ENCODE assay signal across 31 cellular contexts in genomic region chr6:12189150-12189549, GRCh38.
"Had no signal": no experiment of that assay in that cellular context is flagged by ENCODE, and none has a peak within 500 bp of the region (broad histone marks: within the 10 kb centered on the region; RNA-seq: fewer than 3 reads in every experiment).

No MANE protein-coding gene starts in this region.

- H3K36me3 Mint-ChIP-seq: activated CD4-positive, alpha-beta memory T cell treated with anti-CD3 and anti-CD28 coated beads for 36 hours; activated CD8-positive, alpha-beta memory T cell treated with anti-CD3 and anti-CD28 coated beads, Interleukin-2, amount 10 ng/mL, durations not matched to agents 7 days and 5 days; activated naive CD4-positive, alpha-beta T cell treated with anti-CD3 and anti-CD28 coated beads, Interleukin-2, amount 10 ng/mL, durations not matched to agents 7 days and 5 days; activated naive CD4-positive, alpha-beta T cell treated with anti-CD3 and anti-CD28 coated beads, Interleukin-2, amount 50 U/mL, for 72 hours; activated naive CD8-positive, alpha-beta T cell treated with anti-CD3 and anti-CD28 coated beads, Interleukin-2, amount 10 ng/mL, durations not matched to agents 7 days and 5 days; brain had no signal

- H3K4me3 Mint-ChIP-seq: activated CD4-positive, alpha-beta memory T cell treated with anti-CD3 and anti-CD28 coated beads for 36 hours; activated CD4-positive, alpha-beta T cell treated with anti-CD3 and anti-CD28 coated beads for 36 hours; activated CD4-positive, alpha-beta T cell treated with anti-CD3 and anti-CD28 coated beads, Interleukin-2, amount 10 ng/mL, durations not matched to agents 24 days and 14 days; activated CD8-positive, alpha-beta memory T cell treated with anti-CD3 and anti-CD28 coated beads, Interleukin-2, amount 10 ng/mL, durations not matched to agents 7 days and 5 days; activated CD8-positive, alpha-beta T cell treated with anti-CD3 and anti-CD28 coated beads, Interleukin-2, amount 10 ng/mL, durations not matched to agents 7 days and 5 days; activated naive CD4-positive, alpha-beta T cell treated with anti-CD3 and anti-CD28 coated beads, Interleukin-2, amount 10 ng/mL, durations not matched to agents 7 days and 5 days; activated naive CD8-positive, alpha-beta T cell treated with anti-CD3 and anti-CD28 coated beads, Interleukin-2, amount 10 ng/mL, durations not matched to agents 7 days and 5 days; activated T-helper 1 cell treated with anti-CD3 and anti-CD28 coated beads, Interleukin-12 subunit alpha, Interleukin-12 subunit beta, Interleukin-2, Interleukin-4 antibody, amounts not matched to agents 30 ng/mL and 10 ng/mL and 1 ng/mL, durations not matched to agents 14 hours and 24 hours and 36 hours; brain had no signal

- H3K27me3 ChIP-seq: ascending aorta, breast epithelium, cardiac muscle cell, colonic mucosa, gastrocnemius medialis, heart left ventricle had no signal

- H3K27ac ChIP-seq: ascending aorta, breast epithelium, cardiac muscle cell, colonic mucosa, gastrocnemius medialis, heart left ventricle, WERI-Rb-1 had no signal

- H3K4me3 ChIP-seq: ascending aorta, breast epithelium, cardiac muscle cell, colonic mucosa, gastrocnemius medialis, heart left ventricle had no signal

- H3K27me3 Mint-ChIP-seq: activated CD4-positive, alpha-beta T cell treated with anti-CD3 and anti-CD28 coated beads for 36 hours had no signal

- ATAC-seq: activated CD4-positive, alpha-beta T cell treated with anti-CD3 and anti-CD28 coated beads for 36 hours; activated CD8-positive, alpha-beta memory T cell treated with anti-CD3 and anti-CD28 coated beads, Interleukin-2, amount 10 ng/mL, durations not matched to agents 7 days and 5 days; activated CD8-positive, alpha-beta T cell treated with anti-CD3 and anti-CD28 coated beads, Interleukin-2, amount 10 ng/mL, durations not matched to agents 7 days and 5 days; activated naive CD4-positive, alpha-beta T cell treated with anti-CD3 and anti-CD28 coated beads, Interleukin-2, amount 50 U/mL, for 72 hours; esophagus mucosa; gastrocnemius medialis; heart left ventricle had no signal

- H3K27ac Mint-ChIP-seq: activated CD4-positive, alpha-beta memory T cell treated with anti-CD3 and anti-CD28 coated beads for 36 hours; activated CD4-positive, alpha-beta T cell treated with anti-CD3 and anti-CD28 coated beads for 36 hours; activated CD4-positive, alpha-beta T cell treated with anti-CD3 and anti-CD28 coated beads, Interleukin-2, amount 10 ng/mL, durations not matched to agents 24 days and 14 days; activated CD8-positive, alpha-beta memory T cell treated with anti-CD3 and anti-CD28 coated beads, Interleukin-2, amount 10 ng/mL, durations not matched to agents 7 days and 5 days; activated CD8-positive, alpha-beta T cell treated with anti-CD3 and anti-CD28 coated beads, Interleukin-2, amount 10 ng/mL, durations not matched to agents 7 days and 5 days; activated naive CD4-positive, alpha-beta T cell treated with anti-CD3 and anti-CD28 coated beads, Interleukin-2, amount 10 ng/mL, durations not matched to agents 7 days and 5 days; activated naive CD4-positive, alpha-beta T cell treated with anti-CD3 and anti-CD28 coated beads, Interleukin-2, amount 50 U/mL, for 72 hours; activated naive CD8-positive, alpha-beta T cell treated with anti-CD3 and anti-CD28 coated beads, Interleukin-2, amount 10 ng/mL, durations not matched to agents 7 days and 5 days; activated T-helper 1 cell treated with anti-CD3 and anti-CD28 coated beads, Interleukin-12 subunit alpha, Interleukin-12 subunit beta, Interleukin-2, Interleukin-4 antibody, amounts not matched to agents 30 ng/mL and 10 ng/mL and 1 ng/mL, durations not matched to agents 14 hours and 24 hours and 36 hours; activated T-helper 2 cell treated with anti-CD3 and anti-CD28 coated beads, Interferon-gamma antibody, Interleukin-2, Interleukin-4, amounts not matched to agents 10 μg/mL and 5 μg/mL and 100 μg/mL, durations not matched to agents 14 hours and 24 hours and 36 hours; brain had no signal

- H3K4me1 ChIP-seq: ascending aorta, breast epithelium, colonic mucosa, gastrocnemius medialis, heart left ventricle had no signal

- H3K36me3 ChIP-seq: ascending aorta, breast epithelium, cardiac muscle cell, colonic mucosa, gastrocnemius medialis, heart left ventricle, WERI-Rb-1 had no signal

- H3K9me3 ChIP-seq: ascending aorta, breast epithelium, colonic mucosa, gastrocnemius medialis had no signal

- H3K4me1 Mint-ChIP-seq: brain had no signal

- H3K9me3 Mint-ChIP-seq: activated CD4-positive, alpha-beta memory T cell treated with anti-CD3 and anti-CD28 coated beads for 36 hours; activated CD4-positive, alpha-beta T cell treated with anti-CD3 and anti-CD28 coated beads, Interleukin-2, amount 10 ng/mL, durations not matched to agents 24 days and 14 days; activated T-helper 1 cell treated with anti-CD3 and anti-CD28 coated beads, Interleukin-12 subunit alpha, Interleukin-12 subunit beta, Interleukin-2, Interleukin-4 antibody, amounts not matched to agents 30 ng/mL and 10 ng/mL and 1 ng/mL, durations not matched to agents 14 hours and 24 hours and 36 hours; activated T-helper 2 cell treated with anti-CD3 and anti-CD28 coated beads, Interferon-gamma antibody, Interleukin-2, Interleukin-4, amounts not matched to agents 10 μg/mL and 5 μg/mL and 100 μg/mL, durations not matched to agents 14 hours and 24 hours and 36 hours; brain had no signal

- DNase-seq: activated CD4-positive, alpha-beta memory T cell treated with anti-CD3 and anti-CD28 coated beads for 36 hours; activated CD4-positive, alpha-beta T cell treated with anti-CD3 and anti-CD28 coated beads for 36 hours; activated CD4-positive, alpha-beta T cell treated with anti-CD3 and anti-CD28 coated beads, Interleukin-2, amount 10 ng/mL, durations not matched to agents 24 days and 14 days; activated CD4-positive, CD25-positive, alpha-beta regulatory T cell; activated CD4-positive, CD25-positive, alpha-beta regulatory T cell treated with anti-CD3 and anti-CD28 coated beads, Interleukin-2, amount 50 U/mL, for 72 hours; activated CD8-positive, alpha-beta memory T cell treated with anti-CD3 and anti-CD28 coated beads, Interleukin-2, amount 10 ng/mL, durations not matched to agents 7 days and 5 days; activated CD8-positive, alpha-beta memory T cell treated with anti-CD3 and anti-CD28 coated beads, Interleukin-2, amount 50 U/mL, for 4 hours; activated CD8-positive, alpha-beta T cell treated with anti-CD3 and anti-CD28 coated beads, Interleukin-2, amount 10 ng/mL, durations not matched to agents 7 days and 5 days; activated effector memory CD4-positive, alpha-beta T cell treated with anti-CD3 and anti-CD28 coated beads, Interleukin-2, amount 50 U/mL, for 16 hours; activated naive CD4-positive, alpha-beta T cell treated with anti-CD3 and anti-CD28 coated beads, Interleukin-2, amount 10 ng/mL, durations not matched to agents 7 days and 5 days; activated naive CD8-positive, alpha-beta T cell treated with anti-CD3 and anti-CD28 coated beads, Interleukin-2, amount 10 ng/mL, durations not matched to agents 7 days and 5 days; activated T-cell treated with anti-CD3 and anti-CD28 coated beads, Interleukin-2, amount 50 U/mL, for 1 hour; activated T-cell treated with anti-CD3 and anti-CD28 coated beads, Interleukin-2, amount 50 U/mL, for 48 hours; central memory CD4-positive, alpha-beta T cell; cerebellar nuclear complex; colonic mucosa; effector CD8-positive, alpha-beta T cell; foreskin fibroblast; gastrocnemius medialis; glutamatergic neuron; heart left ventricle; T-helper 2 cell; WERI-Rb-1 had no signal
